ENCODE assay signal across 9 cellular contexts in the genomic region with DNA sequence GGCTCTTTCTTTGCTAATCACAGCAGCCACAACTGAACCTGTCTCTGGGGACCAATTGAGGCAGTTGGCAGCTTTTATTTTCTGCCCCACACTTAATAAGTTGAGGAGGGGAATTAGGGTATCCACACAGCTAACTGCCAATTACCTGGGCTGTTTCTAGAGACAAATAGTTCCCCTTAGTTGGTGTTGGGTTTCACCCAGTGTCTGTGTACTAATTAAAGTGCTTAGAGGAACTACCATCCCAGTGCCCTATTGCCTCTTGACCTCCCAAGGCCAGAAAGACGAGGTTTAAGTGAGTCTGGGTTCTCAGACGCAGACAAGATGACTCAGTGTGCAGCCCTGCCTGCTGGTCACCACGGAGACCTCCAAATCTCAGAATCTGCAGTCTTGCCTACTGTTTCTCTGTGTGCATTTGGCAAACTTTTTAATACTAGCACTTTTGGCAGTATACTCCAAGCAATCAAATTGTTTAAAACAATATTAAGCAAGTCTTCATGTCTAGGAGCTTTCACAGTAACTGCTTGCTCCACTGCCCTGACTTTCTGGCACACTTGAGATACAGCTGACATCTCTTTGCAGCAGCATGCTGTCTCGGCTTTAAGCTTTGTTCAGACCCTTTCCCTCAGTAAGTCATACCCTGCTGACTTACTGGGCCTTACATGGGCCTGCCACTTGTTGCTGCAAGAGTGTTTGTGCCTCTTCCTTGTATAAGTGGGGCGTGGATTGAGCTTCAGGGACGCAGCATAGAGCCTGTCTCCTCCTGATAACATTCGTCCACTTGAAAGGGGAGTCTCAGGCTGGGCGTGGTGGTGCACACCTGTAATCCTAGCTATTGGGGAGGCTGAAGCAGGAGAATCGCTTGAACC. TPM values are rescaled to one million over a fixed set of nuclear protein-coding genes. Genes with fewer than 3 reads are reported as not detected.
DNase-seq lines count a peak whose midpoint lies in the region; ATAC-seq and TF ChIP-seq lines count a peak whose summit lies in the region.
"Had no signal": no experiment of that assay in that cellular context is flagged by ENCODE, and none has a peak within 500 bp of the region (broad histone marks: within the 10 kb centered on the region; RNA-seq: fewer than 3 reads in every experiment).

No MANE protein-coding gene starts in this region.

- TF ChIP-seq CTCF in RWPE1 (conservative IDR thresholded peaks at IDR 0.05; ENCODE audit: low read depth) (no peak), fibroblast of villous mesenchyme (IDR thresholded peaks at IDR 0.05; ENCODE audit: insufficient read depth, low read depth, low read length) (no peak)

- H3K4me3 Mint-ChIP-seq in activated T-helper 1 cell treated with anti-CD3 and anti-CD28 coated beads, Interleukin-12 subunit alpha, Interleukin-12 subunit beta, Interleukin-2, Interleukin-4 antibody, amounts not matched to agents 30 ng/mL and 10 ng/mL and 1 ng/mL, durations not matched to agents 14 hours and 24 hours and 36 hours: no peak overlapping the region

- intact Hi-C loops in sciatic nerve (cut with DNase I): no loop called here
- intact Hi-C loops in activated T-helper 1 cell treated with anti-CD3 and anti-CD28 coated beads, Interleukin-12 subunit alpha, Interleukin-12 subunit beta, Interleukin-2, Interleukin-4 antibody, amounts not matched to agents 30 ng/mL and 10 ng/mL and 1 ng/mL, durations not matched to agents 14 hours and 24 hours and 36 hours (cut with micrococcal nuclease): no loop called here

- H3K36me3 Mint-ChIP-seq in activated T-helper 1 cell treated with anti-CD3 and anti-CD28 coated beads, Interleukin-12 subunit alpha, Interleukin-12 subunit beta, Interleukin-2, Interleukin-4 antibody, amounts not matched to agents 30 ng/mL and 10 ng/mL and 1 ng/mL, durations not matched to agents 14 hours and 24 hours and 36 hours (ENCODE audit: low read depth): peaks cover 5% of the 10 kb centered on the region

- DNase-seq in Caki2 (ENCODE audit: low read depth) (peak; percentile 36), RWPE1 (ENCODE audit: low spot score) (no peak), fibroblast of villous mesenchyme (ENCODE audit: low read depth) (peak; percentile 71), sciatic nerve (ENCODE audit: low spot score) (no peak), T-helper 1 cell (no peak), NCI-H446 treated with DMSO at 0.1 percent for 48 hours (lab: John Stamatoyannopoulos, UW) (no peak)
- no peak for DNase-seq in activated T-helper 1 cell treated with anti-CD3 and anti-CD28 coated beads, Interleukin-12 subunit alpha, Interleukin-12 subunit beta, Interleukin-2, Interleukin-4 antibody, amounts not matched to agents 30 ng/mL and 10 ng/mL and 1 ng/mL, durations not matched to agents 14 hours and 24 hours and 36 hours (ENCODE audit: low spot score)
- DNase-seq in stimulated activated CD4-positive, alpha-beta T cell treated with anti-CD3 and anti-CD28 coated beads, Interleukin-12 subunit alpha, Interleukin-12 subunit beta, amount 100 ng/mL, for 4 hours: no peak
- DNase-seq: activated T-cell treated with anti-CD3 and anti-CD28 coated beads for 4 hours had no signal

- H3K27me3 Mint-ChIP-seq in activated T-helper 1 cell treated with anti-CD3 and anti-CD28 coated beads, Interleukin-12 subunit alpha, Interleukin-12 subunit beta, Interleukin-2, Interleukin-4 antibody, amounts not matched to agents 30 ng/mL and 10 ng/mL and 1 ng/mL, durations not matched to agents 14 hours and 24 hours and 36 hours (ENCODE audit: insufficient read depth): no peaks in the 10 kb centered on the region

- POLR2A ChIA-PET in RWPE1 (lab: Yijun Ruan, JAX; ENCODE audit: low non-redundant PET): no interaction called here

- no peak overlapping the region for H3K27ac Mint-ChIP-seq in activated T-helper 1 cell treated with anti-CD3 and anti-CD28 coated beads, Interleukin-12 subunit alpha, Interleukin-12 subunit beta, Interleukin-2, Interleukin-4 antibody, amounts not matched to agents 30 ng/mL and 10 ng/mL and 1 ng/mL, durations not matched to agents 14 hours and 24 hours and 36 hours

- ATAC-seq in sciatic nerve: peak; percentile 85

- H3K4me1 Mint-ChIP-seq in activated T-helper 1 cell treated with anti-CD3 and anti-CD28 coated beads, Interleukin-12 subunit alpha, Interleukin-12 subunit beta, Interleukin-2, Interleukin-4 antibody, amounts not matched to agents 30 ng/mL and 10 ng/mL and 1 ng/mL, durations not matched to agents 14 hours and 24 hours and 36 hours (ENCODE audit: low read depth): peaks cover 27% of the 10 kb centered on the region

- no peaks in the 10 kb centered on the region for H3K9me3 Mint-ChIP-seq in activated T-helper 1 cell treated with anti-CD3 and anti-CD28 coated beads, Interleukin-12 subunit alpha, Interleukin-12 subunit beta, Interleukin-2, Interleukin-4 antibody, amounts not matched to agents 30 ng/mL and 10 ng/mL and 1 ng/mL, durations not matched to agents 14 hours and 24 hours and 36 hours

- in situ Hi-C loops in Caki2 (cut with HindIII; ENCODE audit: low pct_unique_long_range_greater_than_20kb, low sequenced_read_pairs): no loop called here

- H3K4me3 ChIP-seq in fibroblast of villous mesenchyme (ENCODE audit: low read depth, low read length): no peak overlapping the region

- CTCF ChIA-PET in RWPE1 (lab: Yijun Ruan, JAX): interaction anchor here (0.7 to 2.2 kb wide), 2 partner anchors 11 to 39 kb away, joined by 4 to 6 read pairs; no protein-coding TSS in a partner anchor

- peak overlapping the region; percentile 72 for H3K27ac ChIP-seq in RWPE1

RNA-seq across cellular contexts. Expression of gene STK35, which starts 31.9 kb away (rescaled TPM):
- total RNA-seq in Caki2 (2014; rRNA removed; shearing (Covaris generic); ENCODE audit: low replicate concordance): 11.7 and 12.6 TPM in 2 replicates
- total RNA-seq in fibroblast of villous mesenchyme: 17.7 and 20.3 TPM in 2 replicates
- 10.2 TPM for total RNA-seq in sciatic nerve
- total RNA-seq in activated T-helper 1 cell treated with anti-CD3 and anti-CD28 coated beads, Interleukin-12 subunit alpha, Interleukin-12 subunit beta, Interleukin-2, Interleukin-4 antibody, amounts not matched to agents 30 ng/mL and 10 ng/mL and 1 ng/mL, durations not matched to agents 14 hours and 24 hours and 36 hours: 20.7 and 21.3 TPM in 2 replicates

Comparison
In these comparisons a context has a peak if more than half of its experiments do, and no peak if none do; other contexts are left out.
1. DNase-seq: peak in Caki2 (single experiment) and fibroblast of villous mesenchyme (single experiment); none in RWPE1 (single experiment), sciatic nerve (single experiment), activated T-helper 1 cell treated with anti-CD3 and anti-CD28 coated beads, Interleukin-12 subunit alpha, Interleukin-12 subunit beta, Interleukin-2, Interleukin-4 antibody, amounts not matched to agents 30 ng/mL and 10 ng/mL and 1 ng/mL, durations not matched to agents 14 hours and 24 hours and 36 hours (single experiment), stimulated activated CD4-positive, alpha-beta T cell treated with anti-CD3 and anti-CD28 coated beads, Interleukin-12 subunit alpha, Interleukin-12 subunit beta, amount 100 ng/mL, for 4 hours (single experiment), T-helper 1 cell (0 of 5) and NCI-H446 treated with DMSO at 0.1 percent for 48 hours (single experiment).